In genomic region chr3:152219769-152220255, GRCh38 we compare ENCODE assay signal across 15 cellular contexts. TPM values are rescaled to one million over a fixed set of nuclear protein-coding genes. Genes with fewer than 3 reads are reported as not detected.
DNase-seq lines count a peak whose midpoint lies in the region; ATAC-seq and TF ChIP-seq lines count a peak whose summit lies in the region.
"Had no signal": no experiment of that assay in that cellular context is flagged by ENCODE, and none has a peak within 500 bp of the region (broad histone marks: within the 10 kb centered on the region; RNA-seq: fewer than 3 reads in every experiment).

No MANE protein-coding gene starts in this region.

- WGBS in gastroesophageal sphincter (ENCODE audit: low coverage in 1 of 2), 2 donors, result 62 to 76% methylated on average over 2 of the region's 2 CpGs

- H3K4me3 ChIP-seq in gastroesophageal sphincter (no peak overlapping the region), subcutaneous abdominal adipose tissue (ENCODE audit: low read depth in 1 of 5, low read length in 5 of 5) (no peak overlapping the region)
- H3K4me3 ChIP-seq: testis had no signal

- peaks cover 4% of the 10 kb centered on the region for H3K9me3 Mint-ChIP-seq in activated naive CD4-positive, alpha-beta T cell treated with anti-CD3 and anti-CD28 coated beads, Interleukin-2, amount 10 ng/mL, durations not matched to agents 7 days and 5 days

- no peaks in the 10 kb centered on the region for H3K36me3 ChIP-seq in gastroesophageal sphincter
- H3K36me3 ChIP-seq in subcutaneous abdominal adipose tissue (ENCODE audit: control insufficient read depth in 5 of 5, insufficient read depth in 5 of 5, low read length in 5 of 5), result no peaks in the 10 kb centered on the region

- H3K36me3 Mint-ChIP-seq in activated naive CD4-positive, alpha-beta T cell treated with anti-CD3 and anti-CD28 coated beads, Interleukin-2, amount 10 ng/mL, durations not matched to agents 7 days and 5 days, result peaks cover 8% of the 10 kb centered on the region
- H3K36me3 Mint-ChIP-seq in T-helper 17 cell (ENCODE audit: low read depth), result peaks cover 3% of the 10 kb centered on the region

- TF ChIP-seq POLR2A in gastroesophageal sphincter (IDR thresholded peaks at IDR 0.05), result no peak

- peaks cover 74% of the 10 kb centered on the region for H3K4me1 Mint-ChIP-seq in activated naive CD4-positive, alpha-beta T cell treated with anti-CD3 and anti-CD28 coated beads, Interleukin-2, amount 10 ng/mL, durations not matched to agents 7 days and 5 days
- H3K4me1 Mint-ChIP-seq in T-helper 17 cell, result peaks cover 37% of the 10 kb centered on the region

- peak overlapping the region in 1 of 5 donors; percentile 13 for H3K9ac ChIP-seq in subcutaneous abdominal adipose tissue (ENCODE audit: low read length in 5 of 5)
- H3K9ac ChIP-seq: KMS-11 had no signal

- H3K27me3 Mint-ChIP-seq in activated naive CD4-positive, alpha-beta T cell treated with anti-CD3 and anti-CD28 coated beads, Interleukin-2, amount 10 ng/mL, durations not matched to agents 7 days and 5 days, result no peaks in the 10 kb centered on the region
- no peaks in the 10 kb centered on the region for H3K27me3 Mint-ChIP-seq in T-helper 17 cell

- no peak for TF ChIP-seq CTCF in gastroesophageal sphincter (IDR thresholded peaks at IDR 0.05)

- peak overlapping the region; percentile 94 for H3K27ac Mint-ChIP-seq in activated naive CD4-positive, alpha-beta T cell treated with anti-CD3 and anti-CD28 coated beads, Interleukin-2, amount 10 ng/mL, durations not matched to agents 7 days and 5 days
- H3K27ac Mint-ChIP-seq in T-helper 17 cell, result peak overlapping the region; percentile 88
- H3K27ac Mint-ChIP-seq: nephron progenitor cell had no signal

- TF ChIP-seq EP300 in gastroesophageal sphincter (IDR thresholded peaks at IDR 0.05), result no peak

- peak overlapping the region; percentile 38 to 80 (median 70) for H3K27ac ChIP-seq in gastroesophageal sphincter
- H3K27ac ChIP-seq in subcutaneous abdominal adipose tissue (ENCODE audit: low read depth, low read length), result peak overlapping the region; percentile 55
- H3K27ac ChIP-seq: KMS-11, testis, VCaP had no signal

- intact Hi-C loops in posterior cingulate gyrus (cut with DNase I), result no loop called here

- ATAC-seq in T-helper 17 cell (no peak), gastroesophageal sphincter (no peak)

- no peaks in the 10 kb centered on the region for H3K9me3 ChIP-seq in T-helper 17 cell (ENCODE audit: control insufficient read depth, low read length, poor library complexity, severe bottlenecking)
- no peaks in the 10 kb centered on the region for H3K9me3 ChIP-seq in gastroesophageal sphincter
- no peaks in the 10 kb centered on the region for H3K9me3 ChIP-seq in subcutaneous abdominal adipose tissue (ENCODE audit: control insufficient read depth in 5 of 5, low read length in 5 of 5)
- H3K9me3 ChIP-seq: testis had no signal

- H3K4me1 ChIP-seq in gastroesophageal sphincter, result peaks cover 0 to 73% (median 19%) of the 10 kb centered on the region in 3 donors
- peaks cover 0 to 40% (median 34%) of the 10 kb centered on the region in 5 donors for H3K4me1 ChIP-seq in subcutaneous abdominal adipose tissue (ENCODE audit: control insufficient read depth in 5 of 5, insufficient read depth in 5 of 5, low read length in 5 of 5)

- DNase-seq in activated naive CD4-positive, alpha-beta T cell treated with anti-CD3 and anti-CD28 coated beads, Interleukin-2, amount 10 ng/mL, durations not matched to agents 7 days and 5 days, result no peak
- DNase-seq in activated naive CD4-positive, alpha-beta T cell treated with Interleukin-2 at 50 U/mL for 16 hours, result no peak
- no peak for DNase-seq in T-helper 17 cell
- no peak for DNase-seq in D341Med (ENCODE audit: low spot score)
- DNase-seq in posterior cingulate gyrus, result no peak
- no peak for DNase-seq in NCI-H1436 (lab: John Stamatoyannopoulos, UW)
- DNase-seq: cortex of kidney, GDM1, NCI-H82, nephron progenitor cell, testis had no signal

- H3K27me3 ChIP-seq in gastroesophageal sphincter (no peaks in the 10 kb centered on the region), subcutaneous abdominal adipose tissue (ENCODE audit: control insufficient read depth in 5 of 5, insufficient read depth in 4 of 5, low read length in 5 of 5) (no peaks in the 10 kb centered on the region)
- H3K27me3 ChIP-seq: testis had no signal

- CTCF ChIA-PET in activated naive CD4-positive, alpha-beta T cell treated with anti-CD3 and anti-CD28 coated beads, Interleukin-2, amount 10 ng/mL, durations not matched to agents 7 days and 5 days (lab: Charles Lee), result interaction anchor here (0.5 to 1.4 kb wide), 2 partner anchors 36 to 247 kb away, joined by 3 read pairs; no protein-coding TSS in a partner anchor

- peak overlapping the region; percentile 79 for H3K4me3 Mint-ChIP-seq in activated naive CD4-positive, alpha-beta T cell treated with anti-CD3 and anti-CD28 coated beads, Interleukin-2, amount 10 ng/mL, durations not matched to agents 7 days and 5 days
- peak overlapping the region; percentile 76 for H3K4me3 Mint-ChIP-seq in T-helper 17 cell
- H3K4me3 Mint-ChIP-seq: nephron progenitor cell had no signal

RNA-seq across cellular contexts. Expression of gene MBNL1, which starts 48.9 kb away (rescaled TPM):
- 100 to 1,000 TPM; 641 to 725 TPM for total RNA-seq in T-helper 17 cell
- 100 to 1,000 TPM; 623 to 745 (median 684) TPM for total RNA-seq in gastroesophageal sphincter
